Comparison of ENCODE assay signal across 25 cellular contexts in the genomic region with DNA sequence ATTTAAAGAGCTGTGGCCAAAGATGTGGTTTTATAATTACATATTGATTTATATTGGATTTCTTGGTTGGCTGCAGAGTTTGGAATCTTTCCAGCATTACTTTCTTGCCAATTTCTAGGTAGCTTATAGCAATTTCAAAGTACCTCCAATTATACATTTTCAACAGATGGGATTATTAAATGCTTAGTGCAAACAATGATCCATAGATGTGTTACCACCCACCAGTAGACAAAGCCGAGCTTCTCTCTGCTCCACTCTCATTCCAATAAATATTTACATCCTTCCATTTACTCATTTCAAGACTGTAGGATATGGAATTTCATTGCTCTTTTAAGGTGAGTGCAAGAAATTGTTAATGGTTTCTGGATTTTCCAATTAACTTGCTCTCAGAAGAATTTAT. TPM values are rescaled to one million over a fixed set of nuclear protein-coding genes. Genes with fewer than 3 reads are reported as not detected.
"Had no signal": no experiment of that assay in that cellular context is flagged by ENCODE, and none has a peak within 500 bp of the region (broad histone marks: within the 10 kb centered on the region; RNA-seq: fewer than 3 reads in every experiment).

No MANE protein-coding gene starts in this region.

- H3K27ac ChIP-seq: ascending aorta, body of pancreas, coronary artery had no signal

- DNase-seq: activated CD4-positive, alpha-beta memory T cell treated with anti-CD3 and anti-CD28 coated beads for 36 hours; activated CD4-positive, alpha-beta T cell treated with anti-CD3 and anti-CD28 coated beads, Interleukin-2, amount 10 ng/mL, durations not matched to agents 7 days and 5 days; activated CD4-positive, CD25-positive, alpha-beta regulatory T cell; activated CD8-positive, alpha-beta memory T cell treated with anti-CD3 and anti-CD28 coated beads for 24 hours; activated effector memory CD4-positive, alpha-beta T cell treated with anti-CD3 and anti-CD28 coated beads, Interleukin-2, amount 50 U/mL, for 16 hours; activated naive CD4-positive, alpha-beta T cell treated with Interleukin-2 at 50 U/mL for 16 hours; activated naive CD8-positive, alpha-beta T cell treated with anti-CD3 and anti-CD28 coated beads, Interleukin-2, amount 50 U/mL, for 24 hours; activated T-cell treated with anti-CD3 and anti-CD28 coated beads, Interleukin-2, amount 50 U/mL, for 4 hours; amniotic stem cell; body of pancreas; central memory CD4-positive, alpha-beta T cell; MM.1S; NCI-H1417 treated with DMSO at 0.1 percent for 48 hours; NCI-H1694 treated with DMSO at 0.1 percent for 48 hours; NCI-H2029 treated with DMSO at 0.1 percent for 48 hours; NCI-H524 treated with DMSO at 0.1 percent for 48 hours; NCI-H774; NK-92 treated with Interleukin-12 subunit alpha and Interleukin-12 subunit beta, amount 100 ng/mL, for 24 hours; OCI-M1; SHP77 treated with DMSO at 0.1 percent for 48 hours; T-helper 17 cell; T-helper 9 cell had no signal

- H3K36me3 ChIP-seq: ascending aorta had no signal

- ATAC-seq: activated naive CD4-positive, alpha-beta T cell treated with anti-CD3 and anti-CD28 coated beads, Interleukin-2, amount 50 U/mL, for 72 hours; activated naive CD8-positive, alpha-beta T cell treated with anti-CD3 and anti-CD28 coated beads, Interleukin-2, amount 50 U/mL, for 24 hours; activated T-cell treated with anti-CD3 and anti-CD28 coated beads, Interleukin-2, amount 50 U/mL, for 4 hours; body of pancreas; T-helper 17 cell had no signal

- H3K4me3 ChIP-seq: ascending aorta, body of pancreas, coronary artery had no signal

- H3K27me3 ChIP-seq: ascending aorta, body of pancreas had no signal

- H3K9me3 ChIP-seq: ascending aorta, body of pancreas had no signal

- H3K4me1 ChIP-seq: body of pancreas had no signal

RNA-seq across cellular contexts. Expression of a gene that starts 21.6 kb away (rescaled TPM):
- total RNA-seq: activated naive CD4-positive, alpha-beta T cell treated with anti-CD3 and anti-CD28 coated beads, Interleukin-2, amount 50 U/mL, for 72 hours had no signal
